In the genomic region with DNA sequence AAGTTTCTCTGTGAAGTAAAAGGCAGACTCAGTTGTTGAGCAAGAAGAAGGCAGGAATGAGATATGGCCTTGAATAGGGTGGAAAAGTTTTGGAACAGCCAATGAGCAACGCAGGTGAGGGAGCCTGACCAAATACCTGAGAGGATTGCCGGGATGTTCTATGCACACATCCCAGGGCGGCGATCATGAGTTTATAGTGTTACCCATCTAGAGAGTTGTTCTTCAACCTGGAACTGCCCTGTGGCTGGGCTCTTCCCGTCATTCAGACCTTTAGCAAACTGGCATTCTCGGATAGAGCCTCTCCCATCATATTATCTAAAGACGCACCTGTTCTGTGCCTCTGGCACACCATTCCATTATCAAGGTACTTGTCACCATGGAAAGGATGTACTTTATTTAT, we compare ENCODE assay signal across 23 cellular contexts.
"Had no signal": no experiment of that assay in that cellular context is flagged by ENCODE, and none has a peak within 500 bp of the region (broad histone marks: within the 10 kb centered on the region; RNA-seq: fewer than 3 reads in every experiment).

No MANE protein-coding gene starts in this region.

- ATAC-seq: activated CD8-positive, alpha-beta T cell treated with anti-CD3 and anti-CD28 coated beads, Interleukin-2, amount 10 ng/mL, durations not matched to agents 7 days and 5 days had no signal

- DNase-seq: activated CD4-positive, alpha-beta T cell treated with anti-CD3 and anti-CD28 coated beads for 48 hours; activated CD4-positive, alpha-beta T cell treated with anti-CD3 and anti-CD28 coated beads, Interleukin-2, amount 50 U/mL, for 4 hours; activated CD4-positive, CD25-positive, alpha-beta regulatory T cell treated with anti-CD3 and anti-CD28 coated beads, Interleukin-2, amount 50 U/mL, for 72 hours; activated CD8-positive, alpha-beta memory T cell treated with anti-CD3 and anti-CD28 coated beads, Interleukin-2, amount 50 U/mL, for 48 hours; activated CD8-positive, alpha-beta T cell treated with anti-CD3 and anti-CD28 coated beads, Interleukin-2, amount 10 ng/mL, durations not matched to agents 7 days and 5 days; activated naive CD4-positive, alpha-beta T cell treated with anti-CD3 and anti-CD28 coated beads, Interleukin-2, amount 50 U/mL, for 16 hours; activated naive CD8-positive, alpha-beta T cell treated with anti-CD3 and anti-CD28 coated beads, Interleukin-2, amount 10 ng/mL, durations not matched to agents 7 days and 5 days; activated T-cell treated with anti-CD3 and anti-CD28 coated beads, Interleukin-2, amount 50 U/mL, for 1 hour; adrenal gland; anterior cingulate cortex; central memory CD4-positive, alpha-beta T cell; Kasumi-1; KBM-7; NCI-H1105 treated with DMSO at 0.1 percent for 48 hours; NCI-H1436 treated with DMSO at 0.1 percent for 48 hours; NCI-H187; NCI-H2171; NCI-H2227 treated with DMSO at 0.1 percent for 48 hours; NCI-H510A; NCI-H526 treated with DMSO at 0.1 percent for 48 hours; NCI-H82; Peyer's patch; SHP77 treated with DMSO at 0.1 percent for 48 hours had no signal
